Comparison of ENCODE assay signal across 11 cellular contexts in genomic region chr16:66873685-66874055, GRCh38. TPM values are rescaled to one million over a fixed set of nuclear protein-coding genes. Genes with fewer than 3 reads are reported as not detected.
A peak's percentile ranks its signal among the peaks of the same experiment; 100 is the strongest.
DNase-seq lines count a peak whose midpoint lies in the region; ATAC-seq, FAIRE-seq and TF ChIP-seq lines count a peak whose summit lies in the region.
"Had no signal": no experiment of that assay in that cellular context is flagged by ENCODE, and none has a peak within 500 bp of the region (broad histone marks: within the 10 kb centered on the region; RNA-seq: fewer than 3 reads in every experiment).

No MANE protein-coding gene starts in this region.

- H3K9me3 Mint-ChIP-seq in WTC11 = no peaks in the 10 kb centered on the region

- H3K36me3 ChIP-seq in kidney (ENCODE audit: control insufficient read depth in 1 of 2, insufficient read depth in 2 of 2, low read length in 2 of 2) (no peaks in the 10 kb centered on the region), uterus (no peaks in the 10 kb centered on the region), lower lobe of right lung (no peaks in the 10 kb centered on the region)

- DNase-seq in stimulated activated CD4-positive, alpha-beta T cell treated with anti-CD3 and anti-CD28 coated beads, Interleukin-15, amount 100 ng/mL, for 24 hours = peak; percentile 15
- no peak for DNase-seq in stimulated activated CD4-positive, alpha-beta T cell treated with anti-CD3 and anti-CD28 coated beads, Interleukin-4, amount 100 ng/mL, for 4 hours
- DNase-seq in WTC11 (ENCODE audit: low spot score) = no peak
- peak; percentile 22 for DNase-seq in kidney
- no peak for DNase-seq in uterus
- no peak for DNase-seq in lower lobe of right lung

- H3K27ac Mint-ChIP-seq in WTC11 = no peak overlapping the region

- H3K4me1 Mint-ChIP-seq in WTC11 = peaks cover 14% of the 10 kb centered on the region

- H3K4me3 ChIP-seq in kidney (ENCODE audit: low read length in 2 of 2) = no peak overlapping the region
- H3K4me3 ChIP-seq in uterus = no peak overlapping the region
- H3K4me3 ChIP-seq in lower lobe of right lung = no peak overlapping the region

- H3K9me3 ChIP-seq in kidney (ENCODE audit: control insufficient read depth in 1 of 2, low read length in 2 of 2) (no peaks in the 10 kb centered on the region), uterus (no peaks in the 10 kb centered on the region), lower lobe of right lung (no peaks in the 10 kb centered on the region)

- POLR2A ChIA-PET in WTC11 (lab: Charles Lee) = interaction anchor here (1.1 to 1.5 kb wide), 3 partner anchors 8 to 42 kb away, joined by 3 to 5 read pairs (median 4); partner anchors contain the start of gene NAE1

- H3K9ac ChIP-seq in kidney (ENCODE audit: low read length in 2 of 2) = no peak overlapping the region

- no peak for TF ChIP-seq POLR2A in uterus (IDR thresholded peaks at IDR 0.05)

- TF ChIP-seq CTCF in WTC11 (IDR thresholded peaks at IDR 0.05) (no peak), kidney (IDR thresholded peaks at IDR 0.05; ENCODE audit: borderline replicate concordance, extremely low read depth, insufficient read depth) (no peak), uterus (IDR thresholded peaks at IDR 0.05) (no peak), lower lobe of right lung (IDR thresholded peaks at IDR 0.05) (no peak)

- H3K4me1 ChIP-seq in kidney (ENCODE audit: control insufficient read depth in 1 of 2, insufficient read depth in 1 of 2, low read depth in 1 of 2, low read length in 2 of 2) (peaks cover 10% of the 10 kb centered on the region in 2 donors), uterus (peaks cover 0 to 4% of the 10 kb centered on the region in 2 donors), lower lobe of right lung (peaks cover 16% of the 10 kb centered on the region)

- FAIRE-seq in kidney (lab: Jason Lieb, UNC) = no peak

- peaks cover 14% of the 10 kb centered on the region for H3K27me3 Mint-ChIP-seq in WTC11 (ENCODE audit: low read depth)

- intact Hi-C loops in kidney (cut with DNase I) = no loop called here
- intact Hi-C loops in uterus (cut with DNase I; ENCODE audit: low total_unique reads) = no loop called here
- intact Hi-C loops in lower lobe of right lung (cut with DNase I) = no loop called here

- no peaks in the 10 kb centered on the region for H3K27me3 ChIP-seq in uterus
- H3K27me3 ChIP-seq in lower lobe of right lung (ENCODE audit: low read depth) = no peaks in the 10 kb centered on the region

- ATAC-seq in WTC11 = no peak
- ATAC-seq in lower lobe of right lung = no peak
- ATAC-seq in GM19035 (IDR thresholded peaks at IDR 0.05; ENCODE audit: unreplicated experiment) = no peak
- no peak for ATAC-seq in GM19397 (IDR thresholded peaks at IDR 0.05; ENCODE audit: unreplicated experiment)

- no peak overlapping the region for H3K4me3 Mint-ChIP-seq in WTC11

- CTCF ChIA-PET in WTC11 (lab: Charles Lee) = interaction anchor here (0.8 to 3.7 kb wide), 33 partner anchors 8 to 467 kb away, joined by 3 to 74 read pairs (median 5); partner anchors contain the start of genes CA7, NAE1 and PDP2

- H3K27ac ChIP-seq in kidney (ENCODE audit: low read depth in 2 of 2, low read length in 2 of 2) (peak overlapping the region in 1 of 2 donors; percentile 63), uterus (peak overlapping the region; percentile 76 to 80), lower lobe of right lung (no peak overlapping the region)

- H3K36me3 Mint-ChIP-seq in WTC11 = no peaks in the 10 kb centered on the region

TF ChIP-seq in WTC11, 78 proteins besides CTCF, POLR2A, EP300 and RAD21:
- no peak for TF ChIP-seq CREM (CRISPR knock-in tag; IDR thresholded peaks at IDR 0.05)
- TF ChIP-seq GABPB1 (CRISPR knock-in tag; IDR thresholded peaks at IDR 0.05) = no peak
- TF ChIP-seq NR2C2 (CRISPR knock-in tag; IDR thresholded peaks at IDR 0.05) = no peak
- no peak for TF ChIP-seq ZNF219 (CRISPR knock-in tag; IDR thresholded peaks at IDR 0.05; ENCODE audit: borderline replicate concordance)
- TF ChIP-seq ZNF263 (CRISPR knock-in tag; IDR thresholded peaks at IDR 0.05; ENCODE audit: low read depth) = peak; percentile 74
- no peak for TF ChIP-seq CBFB (CRISPR knock-in tag; IDR thresholded peaks at IDR 0.05; ENCODE audit: low read depth)
- no peak for TF ChIP-seq E2F4 (CRISPR knock-in tag; IDR thresholded peaks at IDR 0.05; ENCODE audit: borderline replicate concordance, low read depth)
- no peak for TF ChIP-seq NR3C1 (CRISPR knock-in tag; conservative IDR thresholded peaks at IDR 0.05; ENCODE audit: low read depth)

RNA-seq across cellular contexts. Expression of gene PDP2, which starts 6.6 kb away (rescaled TPM):
- total RNA-seq in WTC11 (2021) (26.4 to 28.4 TPM (median 27.0 TPM) in 3 replicates), kidney (9.2 TPM), uterus (10 to 100 TPM in 2 of 4 donors, 1 to 10 TPM in 1, under 1 TPM in 1; 0.77 to 20.5 (median 6.3) TPM), lower lobe of right lung (16.9 TPM)
- polyA plus RNA-seq in kidney (ENCODE audit: insufficient read depth, low read depth, low replicate concordance) = 5.1 TPM

RNA-seq across cellular contexts. Expression of gene CA7, which starts 29.5 kb away (rescaled TPM):
- 1.4 to 2.2 TPM (median 1.6 TPM) in 3 replicates for total RNA-seq in WTC11 (2021)
- total RNA-seq in kidney = not detected
- polyA plus RNA-seq in kidney (ENCODE audit: insufficient read depth, low read depth, low replicate concordance) = not detected
- not detected for total RNA-seq in uterus
- total RNA-seq in lower lobe of right lung = not detected
- total RNA-seq: PC-9, right cardiac atrium had no signal
- polyA plus RNA-seq: BJ, right cardiac atrium had no signal

RNA-seq across cellular contexts. Expression of gene NAE1, which starts 42.9 kb away (rescaled TPM):
- 103 to 129 TPM (median 107 TPM) in 3 replicates for total RNA-seq in WTC11 (2021)
- total RNA-seq in kidney = 45.6 TPM
- polyA plus RNA-seq in kidney (ENCODE audit: insufficient read depth, low read depth, low replicate concordance) = 37.5 TPM
- total RNA-seq in uterus = 10 to 100 TPM; 32.6 to 83.5 (median 59.8) TPM
- total RNA-seq in lower lobe of right lung = 37.4 TPM

RNA-seq across cellular contexts. Expression of gene CDH16, which starts 45.0 kb away (rescaled TPM):
- total RNA-seq in WTC11 (2021) (not detected in 3 replicates), kidney (1,188 TPM), uterus (10 to 100 TPM in 1 of 4 donors, not detected in 3; 12.6 TPM), lower lobe of right lung (not detected)
- polyA plus RNA-seq in kidney (ENCODE audit: insufficient read depth, low read depth, low replicate concordance) = 1,180 TPM
- total RNA-seq: PC-9 had no signal
- polyA plus RNA-seq: BJ had no signal

RNA-seq across cellular contexts. Expression of gene RRAD, which starts 51.7 kb away (rescaled TPM):
- 0.16 to 0.52 TPM (median 0.18 TPM) in 3 replicates for total RNA-seq in WTC11 (2021)
- total RNA-seq in kidney = 90.9 TPM
- 14.3 TPM for polyA plus RNA-seq in kidney (ENCODE audit: insufficient read depth, low read depth, low replicate concordance)
- total RNA-seq in uterus = 10 to 100 TPM in 3 of 4 donors, 1 to 10 TPM in 1; 7.5 to 32.8 (median 18.8) TPM
- 11.8 TPM for total RNA-seq in lower lobe of right lung

Comparison
In these comparisons a context has a peak if more than half of its experiments do, and no peak if none do; other contexts are left out.
1. DNase-seq: peak in stimulated activated CD4-positive, alpha-beta T cell treated with anti-CD3 and anti-CD28 coated beads, Interleukin-15, amount 100 ng/mL, for 24 hours (single experiment) and kidney (single experiment); none in stimulated activated CD4-positive, alpha-beta T cell treated with anti-CD3 and anti-CD28 coated beads, Interleukin-4, amount 100 ng/mL, for 4 hours (0 of 2), WTC11 (single experiment), uterus (0 of 2) and lower lobe of right lung (single experiment).